ENCODE assay signal across 36 cellular contexts in genomic region chr9:130669965-130670364, GRCh38. TPM values are rescaled to one million over a fixed set of nuclear protein-coding genes. Genes with fewer than 3 reads are reported as not detected.
"Had no signal": no experiment of that assay in that cellular context is flagged by ENCODE, and none has a peak within 500 bp of the region (broad histone marks: within the 10 kb centered on the region; RNA-seq: fewer than 3 reads in every experiment).

No MANE protein-coding gene starts in this region.

- H3K79me2 ChIP-seq: parathyroid adenoma had no signal

- H3K27ac Mint-ChIP-seq: immature natural killer cell; naive thymus-derived CD8-positive, alpha-beta T cell; nephron progenitor cell; progenitor cell of endocrine pancreas; stimulated activated naive CD8-positive, alpha-beta T cell treated with anti-CD3 and anti-CD28 coated beads, Interleukin-15, amount 100 ng/mL, for 72 hours had no signal

- H3K4me1 ChIP-seq: colonic mucosa, foreskin keratinocyte, parathyroid adenoma had no signal

- H2AFZ ChIP-seq: parathyroid adenoma had no signal

- H3K36me3 ChIP-seq: colonic mucosa, esophagus muscularis mucosa, heart right ventricle, lower lobe of right lung, neutrophil, suprapubic skin, transverse colon, upper lobe of right lung, uterus had no signal

- DNase-seq: colonic mucosa; dermis blood vessel endothelial cell; effector memory CD4-positive, alpha-beta T cell; foreskin keratinocyte; glutamatergic neuron; heart right ventricle; hippocampal formation; immature natural killer cell; islet precursor cell; kidney glomerular epithelial cell; left ventricle myocardium superior; lower lobe of right lung; naive thymus-derived CD8-positive, alpha-beta T cell; nephron progenitor cell; stimulated activated CD4-positive, alpha-beta T cell treated with anti-CD3 and anti-CD28 coated beads, Interleukin-12 subunit alpha, Interleukin-12 subunit beta, amount 100 ng/mL, for 4 hours; stimulated activated CD4-positive, alpha-beta T cell treated with anti-CD3 and anti-CD28 coated beads, Interleukin-1b, Interleukin-23, amount 100 ng/mL, for 48 hours; stimulated activated CD4-positive, alpha-beta T cell treated with anti-CD3 and anti-CD28 coated beads, Interleukin-4, amount 100 ng/mL, for 1 hour; stimulated activated CD8-positive, alpha-beta memory T cell treated with anti-CD3 and anti-CD28 coated beads, Interleukin-4, amount 100 ng/mL, for 48 hours; stimulated activated naive CD4-positive, alpha-beta T cell; stimulated activated naive CD8-positive, alpha-beta T cell treated with anti-CD3 and anti-CD28 coated beads, Interleukin-15, amount 100 ng/mL, for 72 hours; transverse colon; upper lobe of right lung; uterus had no signal

- H3K9me3 ChIP-seq: colonic mucosa, esophagus muscularis mucosa, heart right ventricle, lower lobe of right lung, neutrophil, suprapubic skin, transverse colon, upper lobe of right lung, uterus had no signal

- H3K4me2 ChIP-seq: smooth muscle cell had no signal

- H3K4me3 ChIP-seq: colonic mucosa, esophagus muscularis mucosa, heart right ventricle, lower lobe of right lung, smooth muscle cell, suprapubic skin, transverse colon, upper lobe of right lung, uterus had no signal

- H3K4me3 Mint-ChIP-seq: immature natural killer cell; naive thymus-derived CD8-positive, alpha-beta T cell; nephron progenitor cell; stimulated activated naive CD8-positive, alpha-beta T cell treated with anti-CD3 and anti-CD28 coated beads, Interleukin-15, amount 100 ng/mL, for 72 hours had no signal

- H3K9me3 Mint-ChIP-seq: immature natural killer cell; naive thymus-derived CD8-positive, alpha-beta T cell; nephron progenitor cell; stimulated activated naive CD8-positive, alpha-beta T cell treated with anti-CD3 and anti-CD28 coated beads, Interleukin-15, amount 100 ng/mL, for 72 hours had no signal

- H3K9ac ChIP-seq: parathyroid adenoma had no signal

- H3K36me3 Mint-ChIP-seq: immature natural killer cell; naive thymus-derived CD8-positive, alpha-beta T cell had no signal

- H3K27ac ChIP-seq: colonic mucosa, esophagus muscularis mucosa, foreskin keratinocyte, heart right ventricle, lower lobe of right lung, neutrophil, parathyroid adenoma, suprapubic skin, transverse colon, upper lobe of right lung, uterus had no signal

- ATAC-seq: foreskin keratinocyte; left ventricle myocardium superior; lower lobe of right lung; naive thymus-derived CD8-positive, alpha-beta T cell; sciatic nerve; stimulated activated naive CD8-positive, alpha-beta T cell treated with anti-CD3 and anti-CD28 coated beads, Interleukin-15, amount 100 ng/mL, for 72 hours; upper lobe of right lung had no signal

RNA-seq across cellular contexts. Expression of gene PRDM12, which starts 5.6 kb away (rescaled TPM):
- total RNA-seq: colonic mucosa, dermis blood vessel endothelial cell, endothelial cell of umbilical vein, epithelial cell of proximal tubule, esophagus muscularis mucosa, fibroblast of lung, foreskin keratinocyte, heart right ventricle, left ventricle myocardium superior, lower lobe of right lung, mesenteric fat pad, myocyte, omental fat pad, progenitor cell of endocrine pancreas, sciatic nerve, smooth muscle cell, suprapubic skin, transverse colon, upper lobe of right lung, uterus had no signal
- polyA plus RNA-seq: endothelial cell of umbilical vein, fibroblast of lung, foreskin keratinocyte, smooth muscle cell had no signal
